Comparison of ENCODE assay signal across 18 cellular contexts in genomic region chr13:27966641-27967202, GRCh38. TPM values are rescaled to one million over a fixed set of nuclear protein-coding genes. Genes with fewer than 3 reads are reported as not detected.
DNase-seq lines count a peak whose midpoint lies in the region; ATAC-seq, FAIRE-seq and TF ChIP-seq lines count a peak whose summit lies in the region.
"Had no signal": no experiment of that assay in that cellular context is flagged by ENCODE, and none has a peak within 500 bp of the region (broad histone marks: within the 10 kb centered on the region; RNA-seq: fewer than 3 reads in every experiment).

No MANE protein-coding gene starts in this region.

- WGBS in pancreas, 2 donors: 36 to 40% methylated on average over 25 to 38 of the region's 38 CpGs

- H3K27me3 ChIP-seq in pancreas: peaks cover 0 to 7% (median 0%) of the 10 kb centered on the region in 4 donors
- H3K27me3 ChIP-seq in gastrocnemius medialis: peaks cover 78 to 83% (median 79%) of the 10 kb centered on the region in 3 donors
- peaks cover 22 to 48% of the 10 kb centered on the region in 2 donors for H3K27me3 ChIP-seq in right atrium auricular region

- H3K27ac ChIP-seq in kidney (ENCODE audit: low read depth in 2 of 2, low read length in 2 of 2) (no peak overlapping the region), pancreas (peak overlapping the region; percentile 48 to 68 (median 58)), gastrocnemius medialis (no peak overlapping the region), right atrium auricular region (no peak overlapping the region)
- H3K27ac ChIP-seq: esophagus squamous epithelium, vagina had no signal

- no peak for ATAC-seq in pancreas
- ATAC-seq in gastrocnemius medialis: no peak
- ATAC-seq: activated naive CD4-positive, alpha-beta T cell treated with anti-CD3 and anti-CD28 coated beads, Interleukin-2, amount 50 U/mL, for 72 hours had no signal

- in situ Hi-C loops in gastrocnemius medialis (cut with MboI; ENCODE audit: low sequenced_read_pairs in 4 of 4): no loop called here

- intact Hi-C loops in kidney (cut with DNase I) (no loop called here), pancreas (cut with DNase I) (no loop called here), gastrocnemius medialis (cut with DNase I; ENCODE audit: low total_unique reads) (no loop called here)

- H3K36me3 ChIP-seq in kidney (ENCODE audit: control insufficient read depth in 1 of 2, insufficient read depth in 2 of 2, low read length in 2 of 2) (no peaks in the 10 kb centered on the region), pancreas (no peaks in the 10 kb centered on the region), gastrocnemius medialis (no peaks in the 10 kb centered on the region), right atrium auricular region (no peaks in the 10 kb centered on the region)
- H3K36me3 ChIP-seq: esophagus squamous epithelium, vagina had no signal

- H3K4me3 ChIP-seq in kidney (ENCODE audit: low read length in 2 of 2) (no peak overlapping the region), pancreas (peak overlapping the region; percentile 1 to 60 (median 30)), gastrocnemius medialis (no peak overlapping the region), right atrium auricular region (no peak overlapping the region)
- H3K4me3 ChIP-seq: esophagus squamous epithelium, vagina had no signal

- DNase-seq in ELF-1 (ENCODE audit: low read depth, low spot score) (peak; percentile 93), RKO (ENCODE audit: low spot score) (peak; percentile 7), kidney (peak; percentile 66), pancreas (peak in 1 of 6 donors; percentile 73), gastrocnemius medialis (no peak), right atrium auricular region (ENCODE audit: low spot score) (no peak), activated gamma-delta T cell (lab: John Stamatoyannopoulos, UW) (no peak), HT-29 (ENCODE audit: low spot score) (no peak)
- DNase-seq: activated CD4-positive, alpha-beta T cell treated with anti-CD3 and anti-CD28 coated beads, Interleukin-2, amount 50 U/mL, for 1 hour; activated T-cell treated with anti-CD3 and anti-CD28 coated beads, Interleukin-2, amount 50 U/mL, for 24 hours; esophagus squamous epithelium; NCI-H187 treated with DMSO at 0.1 percent for 48 hours; NCI-H524; OCI-M1 had no signal

- no peak for FAIRE-seq in kidney (lab: Jason Lieb, UNC)
- no peak for FAIRE-seq in pancreas (lab: Jason Lieb, UNC)

- no peaks in the 10 kb centered on the region for H3K4me1 ChIP-seq in kidney (ENCODE audit: control insufficient read depth in 1 of 2, insufficient read depth in 1 of 2, low read depth in 1 of 2, low read length in 2 of 2)
- peaks cover under 1 to 4% (median 2%) of the 10 kb centered on the region in 3 donors for H3K4me1 ChIP-seq in pancreas
- peaks cover 0 to 5% of the 10 kb centered on the region in 2 donors for H3K4me1 ChIP-seq in gastrocnemius medialis
- H3K4me1 ChIP-seq in right atrium auricular region: peaks cover 0 to 37% of the 10 kb centered on the region in 2 donors

- TF ChIP-seq POLR2A in gastrocnemius medialis (IDR thresholded peaks at IDR 0.05): no peak

- TF ChIP-seq CTCF in kidney (IDR thresholded peaks at IDR 0.05; ENCODE audit: borderline replicate concordance, extremely low read depth, insufficient read depth): no peak
- no peak for TF ChIP-seq CTCF in pancreas (IDR thresholded peaks at IDR 0.05)
- TF ChIP-seq CTCF in gastrocnemius medialis (IDR thresholded peaks at IDR 0.05 in 4 of 5, conservative IDR thresholded peaks at IDR 0.05 in 1 of 5): no peak
- no peak for TF ChIP-seq CTCF in right atrium auricular region (IDR thresholded peaks at IDR 0.05)

- H3K9me3 ChIP-seq in kidney (ENCODE audit: control insufficient read depth in 1 of 2, low read length in 2 of 2) (no peaks in the 10 kb centered on the region), pancreas (no peaks in the 10 kb centered on the region), gastrocnemius medialis (no peaks in the 10 kb centered on the region), right atrium auricular region (no peaks in the 10 kb centered on the region)
- H3K9me3 ChIP-seq: esophagus squamous epithelium, vagina had no signal

- no peak overlapping the region for H3K9ac ChIP-seq in kidney (ENCODE audit: low read length in 2 of 2)

RNA-seq across cellular contexts. Expression of gene CDX2, which starts 2.4 kb away (rescaled TPM):
- not detected for total RNA-seq in kidney
- polyA plus RNA-seq in kidney (ENCODE audit: insufficient read depth, low read depth, low replicate concordance): not detected
- total RNA-seq in pancreas: 1 to 10 TPM; 2.8 to 6.0 (median 4.8) TPM
- 1 to 10 TPM; 3.5 to 6.9 TPM for polyA plus RNA-seq in pancreas
- total RNA-seq in gastrocnemius medialis: under 1 TPM in 1 of 4 donors, not detected in 3; 0.56 TPM
- total RNA-seq in right atrium auricular region: not detected
- total RNA-seq in HT-29 (2014; rRNA removed; shearing (Covaris generic)): 4.1 and 5.4 TPM in 2 replicates
- total RNA-seq: activated naive CD4-positive, alpha-beta T cell treated with anti-CD3 and anti-CD28 coated beads, Interleukin-2, amount 50 U/mL, for 72 hours; dermis microvascular lymphatic vessel endothelial cell; esophagus squamous epithelium; kidney epithelial cell; vagina had no signal

RNA-seq across cellular contexts. Expression of gene URAD, which starts 21.8 kb away (rescaled TPM):
- not detected for total RNA-seq in kidney
- not detected for polyA plus RNA-seq in kidney (ENCODE audit: insufficient read depth, low read depth, low replicate concordance)
- not detected for total RNA-seq in pancreas
- under 1 TPM in 1 of 2 donors, not detected in 1; 0.31 TPM for polyA plus RNA-seq in pancreas
- not detected for total RNA-seq in gastrocnemius medialis
- total RNA-seq in right atrium auricular region: not detected
- not detected in 2 replicates for total RNA-seq in HT-29 (2014; rRNA removed; shearing (Covaris generic))
- total RNA-seq: activated naive CD4-positive, alpha-beta T cell treated with anti-CD3 and anti-CD28 coated beads, Interleukin-2, amount 50 U/mL, for 72 hours; dermis microvascular lymphatic vessel endothelial cell; esophagus squamous epithelium; kidney epithelial cell; vagina had no signal

RNA-seq across cellular contexts. Expression of gene PDX1, which starts 46.9 kb away (rescaled TPM):
- total RNA-seq in kidney (not detected), pancreas (10 to 100 TPM in 5 of 6 donors, 1 to 10 TPM in 1; 8.0 to 17.1 (median 12.3) TPM), gastrocnemius medialis (not detected), right atrium auricular region (not detected)
- polyA plus RNA-seq in kidney (ENCODE audit: insufficient read depth, low read depth, low replicate concordance) (not detected), pancreas (10 to 100 TPM; 15.7 to 26.1 TPM)
- total RNA-seq in HT-29 (2014; rRNA removed; shearing (Covaris generic)): 0.51 and 0.89 TPM in 2 replicates
- total RNA-seq: activated naive CD4-positive, alpha-beta T cell treated with anti-CD3 and anti-CD28 coated beads, Interleukin-2, amount 50 U/mL, for 72 hours; dermis microvascular lymphatic vessel endothelial cell; esophagus squamous epithelium; kidney epithelial cell; vagina had no signal

Comparison
In these comparisons a context has a peak if more than half of its experiments do, and no peak if none do; other contexts are left out.
1. DNase-seq: peak in ELF-1 (single experiment), RKO (single experiment) and kidney (single experiment); none in gastrocnemius medialis (0 of 2), right atrium auricular region (single experiment), activated gamma-delta T cell (single experiment) and HT-29 (single experiment).
2. H3K27ac ChIP-seq: peak in pancreas (4 of 4); none in kidney (0 of 2), gastrocnemius medialis (0 of 4) and right atrium auricular region (0 of 2).
3. H3K4me3 ChIP-seq: peak in pancreas (4 of 4); none in kidney (0 of 2), gastrocnemius medialis (0 of 4) and right atrium auricular region (0 of 2).